Comparison of ENCODE assay signal across 3 cellular contexts in genomic region chr10:27642023-27642589, GRCh38.
"Had no signal": no experiment of that assay in that cellular context is flagged by ENCODE, and none has a peak within 500 bp of the region (broad histone marks: within the 10 kb centered on the region; RNA-seq: fewer than 3 reads in every experiment).

No MANE protein-coding gene starts in this region.

- H3K4me3 ChIP-seq: GM12878 had no signal

- DNase-seq: GDM1, GF-D8 had no signal
